ENCODE assay signal across 14 cellular contexts in genomic region chr17:16926591-16927451, GRCh38. TPM values are rescaled to one million over a fixed set of nuclear protein-coding genes. Genes with fewer than 3 reads are reported as not detected.
DNase-seq lines count a peak whose midpoint lies in the region; ATAC-seq and TF ChIP-seq lines count a peak whose summit lies in the region.
"Had no signal": no experiment of that assay in that cellular context is flagged by ENCODE, and none has a peak within 500 bp of the region (broad histone marks: within the 10 kb centered on the region; RNA-seq: fewer than 3 reads in every experiment).

No MANE protein-coding gene starts in this region.

- no peak for ATAC-seq in GM21723 (IDR thresholded peaks at IDR 0.05; ENCODE audit: unreplicated experiment)

- no peaks in the 10 kb centered on the region for H3K27me3 Mint-ChIP-seq in activated CD4-positive, alpha-beta T cell treated with anti-CD3 and anti-CD28 coated beads, Interleukin-2, amount 10 ng/mL, durations not matched to agents 24 days and 14 days

- H3K36me3 Mint-ChIP-seq in activated CD4-positive, alpha-beta T cell treated with anti-CD3 and anti-CD28 coated beads, Interleukin-2, amount 10 ng/mL, durations not matched to agents 24 days and 14 days (ENCODE audit: low read depth): no peaks in the 10 kb centered on the region

- intact Hi-C loops in posterior vena cava (cut with DNase I): no loop called here
- intact Hi-C loops in activated CD4-positive, alpha-beta T cell treated with anti-CD3 and anti-CD28 coated beads, Interleukin-2, amount 10 ng/mL, durations not matched to agents 24 days and 14 days (cut with micrococcal nuclease): no loop called here

- no peaks in the 10 kb centered on the region for H3K4me1 Mint-ChIP-seq in activated CD4-positive, alpha-beta T cell treated with anti-CD3 and anti-CD28 coated beads, Interleukin-2, amount 10 ng/mL, durations not matched to agents 24 days and 14 days

- no peaks in the 10 kb centered on the region for H3K9me3 Mint-ChIP-seq in activated CD4-positive, alpha-beta T cell treated with anti-CD3 and anti-CD28 coated beads, Interleukin-2, amount 10 ng/mL, durations not matched to agents 24 days and 14 days

- no peak overlapping the region for H3K4me3 Mint-ChIP-seq in activated CD4-positive, alpha-beta T cell treated with anti-CD3 and anti-CD28 coated beads, Interleukin-2, amount 10 ng/mL, durations not matched to agents 24 days and 14 days

- no peak overlapping the region for H3K27ac ChIP-seq in coronary artery
- no peak overlapping the region for H3K27ac ChIP-seq in caudate nucleus (ENCODE audit: low read depth, low read length)

- no peak overlapping the region for H3K4me3 ChIP-seq in coronary artery
- H3K4me3 ChIP-seq: smooth muscle cell had no signal

- H3K27ac Mint-ChIP-seq in activated CD4-positive, alpha-beta T cell treated with anti-CD3 and anti-CD28 coated beads, Interleukin-2, amount 10 ng/mL, durations not matched to agents 24 days and 14 days: no peak overlapping the region

- TF ChIP-seq CTCF in coronary artery (IDR thresholded peaks at IDR 0.05): no peak

- DNase-seq in EH (ENCODE audit: low read depth): peak; percentile 56
- peak; percentile 94 for DNase-seq in M059J (ENCODE audit: low read depth)
- peak; percentile 59 for DNase-seq in coronary artery (ENCODE audit: low spot score)
- DNase-seq in posterior vena cava (ENCODE audit: low spot score): peak; percentile 72
- no peak for DNase-seq in activated CD4-positive, alpha-beta T cell treated with anti-CD3 and anti-CD28 coated beads, Interleukin-2, amount 10 ng/mL, durations not matched to agents 24 days and 14 days
- no peak for DNase-seq in caudate nucleus (lab: John Stamatoyannopoulos, UW)
- DNase-seq: BE2C, foreskin melanocyte, IMR-90, MV-4-11, NCI-H2107 had no signal

RNA-seq across cellular contexts. Expression of gene TNFRSF13B, which starts 45.1 kb away (rescaled TPM):
- total RNA-seq in M059J (2014; rRNA removed; shearing (Covaris generic)): not detected in 2 replicates
- total RNA-seq in posterior vena cava: not detected
- not detected in 2 replicates for total RNA-seq in activated CD4-positive, alpha-beta T cell treated with anti-CD3 and anti-CD28 coated beads, Interleukin-2, amount 10 ng/mL, durations not matched to agents 24 days and 14 days
- total RNA-seq: aorta, IMR-90, smooth muscle cell had no signal

Comparison
In these comparisons a context has a peak if more than half of its experiments do, and no peak if none do; other contexts are left out.
1. DNase-seq: peak in EH (single experiment), M059J (single experiment), coronary artery (single experiment) and posterior vena cava (single experiment); none in activated CD4-positive, alpha-beta T cell treated with anti-CD3 and anti-CD28 coated beads, Interleukin-2, amount 10 ng/mL, durations not matched to agents 24 days and 14 days (single experiment) and caudate nucleus (0 of 61).